In the genomic region with DNA sequence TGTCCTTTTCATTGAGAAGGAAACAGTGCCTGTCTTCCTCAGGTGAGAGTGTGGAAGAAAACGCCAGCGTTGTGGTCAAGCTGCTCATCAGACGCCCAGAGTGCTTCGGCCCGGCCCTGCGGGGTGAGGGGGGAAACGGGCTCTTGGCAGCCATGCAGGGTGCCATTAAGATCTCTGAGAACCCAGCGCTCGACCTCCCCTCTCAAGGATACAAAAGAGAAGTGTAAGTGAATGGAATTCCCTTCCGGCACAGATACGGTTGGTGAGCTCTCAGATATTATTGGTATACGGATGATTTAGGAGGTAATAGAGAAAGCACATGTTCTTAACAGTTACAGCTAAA, we compare ENCODE assay signal across 15 cellular contexts.
A peak's percentile ranks its signal among the peaks of the same experiment; 100 is the strongest.
DNase-seq lines count a peak whose midpoint lies in the region; ATAC-seq and TF ChIP-seq lines count a peak whose summit lies in the region.
"Had no signal": no experiment of that assay in that cellular context is flagged by ENCODE, and none has a peak within 500 bp of the region (broad histone marks: within the 10 kb centered on the region; RNA-seq: fewer than 3 reads in every experiment).

No MANE protein-coding gene starts in this region.

- H3K4me1 Mint-ChIP-seq in HFFc6 (ENCODE audit: low read depth): peaks cover 49% of the 10 kb centered on the region

- intact Hi-C loops in esophagus squamous epithelium (cut with DNase I): no loop called here

- H3K27ac Mint-ChIP-seq in HFFc6: peak overlapping the region; percentile 91
- H3K27ac Mint-ChIP-seq: CD4-positive, alpha-beta T cell had no signal

- peaks cover 1% of the 10 kb centered on the region for H3K27me3 Mint-ChIP-seq in HFFc6 (ENCODE audit: insufficient read depth)
- H3K27me3 Mint-ChIP-seq: CD4-positive, alpha-beta T cell had no signal

- WGBS in esophagus squamous epithelium, 2 donors: 94 to 95% methylated on average over 5 to 10 of the region's 12 CpGs

- H3K36me3 ChIP-seq in RWPE2 (ENCODE audit: low read depth) (no peaks in the 10 kb centered on the region), esophagus squamous epithelium (no peaks in the 10 kb centered on the region)
- H3K36me3 ChIP-seq: HAP-1 had no signal

- H3K9me3 ChIP-seq in RWPE2 (ENCODE audit: severe bottlenecking) (no peaks in the 10 kb centered on the region), esophagus squamous epithelium (no peaks in the 10 kb centered on the region)
- H3K9me3 ChIP-seq: HAP-1 had no signal

- H3K27me3 ChIP-seq in RWPE2 (ENCODE audit: insufficient read depth, poor library complexity, severe bottlenecking): no peaks in the 10 kb centered on the region
- H3K27me3 ChIP-seq in foreskin keratinocyte: no peaks in the 10 kb centered on the region
- peaks cover 0 to 5% (median 0%) of the 10 kb centered on the region in 4 donors for H3K27me3 ChIP-seq in esophagus squamous epithelium

- TF ChIP-seq CTCF in HFFc6 (IDR thresholded peaks at IDR 0.05): no peak
- no peak for TF ChIP-seq CTCF in RWPE2 (IDR thresholded peaks at IDR 0.05; ENCODE audit: poor library complexity, severe bottlenecking)
- TF ChIP-seq CTCF in foreskin keratinocyte (conservative IDR thresholded peaks at IDR 0.05): no peak
- no peak for TF ChIP-seq CTCF in esophagus squamous epithelium (IDR thresholded peaks at IDR 0.05)

- H3K9me3 Mint-ChIP-seq in HFFc6: no peaks in the 10 kb centered on the region
- H3K9me3 Mint-ChIP-seq: CD4-positive, alpha-beta T cell had no signal

- no peak overlapping the region for H3K4me3 Mint-ChIP-seq in HFFc6
- H3K4me3 Mint-ChIP-seq: CD4-positive, alpha-beta T cell had no signal

- H3K4me1 ChIP-seq in RWPE2 (ENCODE audit: insufficient read depth, poor library complexity, severe bottlenecking) (peaks cover 20% of the 10 kb centered on the region), foreskin keratinocyte (peaks cover 13% of the 10 kb centered on the region), esophagus squamous epithelium (no peaks in the 10 kb centered on the region)
- H3K4me1 ChIP-seq: HAP-1 had no signal

- ATAC-seq in RWPE2 (ENCODE audit: low read depth) (no peak), foreskin keratinocyte (no peak), HG02759 (IDR thresholded peaks at IDR 0.05; ENCODE audit: unreplicated experiment) (no peak)
- ATAC-seq: K562 had no signal

- peak overlapping the region; percentile 73 for H3K27ac ChIP-seq in RWPE2 (ENCODE audit: poor library complexity, severe bottlenecking)
- H3K27ac ChIP-seq in foreskin keratinocyte: peak overlapping the region; percentile 35
- no peak overlapping the region for H3K27ac ChIP-seq in esophagus squamous epithelium

- in situ Hi-C loops in ACHN (cut with HindIII; ENCODE audit: low pct_ligation_motif_present, low pct_unique_long_range_greater_than_20kb, low sequenced_read_pairs): loop anchor here (25.0 kb wide), 1 partner anchor 435 kb away; no protein-coding TSS in a partner anchor

- peaks cover 5% of the 10 kb centered on the region for H3K36me3 Mint-ChIP-seq in HFFc6 (ENCODE audit: low read depth)

- no peak for TF ChIP-seq POLR2A in esophagus squamous epithelium (IDR thresholded peaks at IDR 0.05)

- H3K4me3 ChIP-seq in RWPE2 (ENCODE audit: severe bottlenecking) (no peak overlapping the region), esophagus squamous epithelium (no peak overlapping the region)
- H3K4me3 ChIP-seq: HAP-1, K562 had no signal

- DNase-seq in ACHN (peak; percentile 63), HFFc6 (no peak), RWPE2 (ENCODE audit: low spot score) (no peak), foreskin keratinocyte (no peak), esophagus squamous epithelium (lab: John Stamatoyannopoulos, UW) (no peak), NCI-H2029 treated with DMSO at 0.1 percent for 48 hours (lab: John Stamatoyannopoulos, UW) (no peak)
- no peak for DNase-seq in NK-92 treated with Interleukin-12 subunit alpha and Interleukin-12 subunit beta, amount 100 ng/mL, for 24 hours (lab: John Stamatoyannopoulos, UW)
- DNase-seq: Calu3; CD4-positive, alpha-beta T cell; DMS153; DND-41; GDM1 had no signal

Comparison
In these comparisons a context has a peak if more than half of its experiments do, and no peak if none do; other contexts are left out.
1. H3K27ac ChIP-seq: peak in RWPE2 (single experiment) and foreskin keratinocyte (single experiment); none in esophagus squamous epithelium (0 of 4).